1 cellular context compared by ENCODE assay signal in genomic region chr3:73512095-73512494, GRCh38.
TF ChIP-seq lines count a peak whose summit lies in the region.

No MANE protein-coding gene starts in this region.

TF ChIP-seq in WTC11, 78 proteins besides CTCF, POLR2A, EP300 and RAD21 (continued from another document):
- no peak for TF ChIP-seq E2F5 (CRISPR knock-in tag; IDR thresholded peaks at IDR 0.05)
- no peak for TF ChIP-seq ATF1 (CRISPR knock-in tag; IDR thresholded peaks at IDR 0.05)
- TF ChIP-seq JUN (CRISPR knock-in tag; IDR thresholded peaks at IDR 0.05) = no peak
- no peak for TF ChIP-seq FOXP1 (CRISPR knock-in tag; IDR thresholded peaks at IDR 0.05; ENCODE audit: borderline replicate concordance)
- no peak for TF ChIP-seq USF1 (CRISPR knock-in tag; IDR thresholded peaks at IDR 0.05)
- no peak for TF ChIP-seq MLX (CRISPR knock-in tag; IDR thresholded peaks at IDR 0.05)
- no peak for TF ChIP-seq ZNF263 (CRISPR knock-in tag; IDR thresholded peaks at IDR 0.05; ENCODE audit: low read depth)
- no peak for TF ChIP-seq ZNF671 (CRISPR knock-in tag; IDR thresholded peaks at IDR 0.05)
- no peak for TF ChIP-seq RELA (CRISPR knock-in tag; IDR thresholded peaks at IDR 0.05; ENCODE audit: borderline replicate concordance)
- no peak for TF ChIP-seq EMX1 (CRISPR knock-in tag; IDR thresholded peaks at IDR 0.05)
TF ChIP-seq in WTC11: peak in this region for 0.
